Comparison of ENCODE assay signal across 20 cellular contexts in the genomic region with DNA sequence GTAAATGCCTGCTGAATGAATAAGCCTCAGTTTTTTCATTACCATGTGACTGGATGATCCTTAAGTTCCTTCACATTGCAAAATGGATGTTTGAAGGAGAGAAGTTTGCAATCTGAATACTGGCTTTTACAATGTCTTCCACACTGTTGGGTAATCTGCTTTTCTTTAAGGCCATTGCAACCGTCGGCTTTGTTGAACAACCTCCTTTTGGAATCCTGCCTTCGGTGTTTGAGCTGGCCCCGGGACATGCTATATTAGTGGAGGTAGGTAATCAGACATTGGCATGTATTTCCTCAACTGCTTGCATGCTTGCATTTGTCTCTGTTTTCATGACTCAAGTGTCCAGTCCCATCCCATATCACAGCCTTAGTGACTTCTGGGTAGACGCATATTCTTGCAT. TPM values are rescaled to one million over a fixed set of nuclear protein-coding genes. Genes with fewer than 3 reads are reported as not detected.
A peak's percentile ranks its signal among the peaks of the same experiment; 100 is the strongest.
DNase-seq lines count a peak whose midpoint lies in the region; ATAC-seq and TF ChIP-seq lines count a peak whose summit lies in the region.
"Had no signal": no experiment of that assay in that cellular context is flagged by ENCODE, and none has a peak within 500 bp of the region (broad histone marks: within the 10 kb centered on the region; RNA-seq: fewer than 3 reads in every experiment).

No MANE protein-coding gene starts in this region.

- H3K27me3 ChIP-seq in neutrophil, result no peaks in the 10 kb centered on the region
- H3K27me3 ChIP-seq in colonic mucosa, result no peaks in the 10 kb centered on the region

- no peak for DNase-seq in epithelial cell of prostate (ENCODE audit: low read depth, low spot score)
- no peak for DNase-seq in stimulated activated effector memory CD8-positive, alpha-beta T cell treated with anti-CD3 and anti-CD28 coated beads, Interleukin-12 subunit alpha, Interleukin-12 subunit beta, amount 100 ng/mL, for 72 hours (ENCODE audit: low spot score in 2 of 2)
- DNase-seq in colonic mucosa, result no peak
- DNase-seq in anterior cingulate cortex (lab: John Stamatoyannopoulos, UW), result no peak
- no peak for DNase-seq in activated CD4-positive, alpha-beta T cell treated with anti-CD3 and anti-CD28 coated beads, Interleukin-2, amount 10 ng/mL, durations not matched to agents 24 days and 14 days
- DNase-seq: C1 segment of cervical spinal cord; Calu3; CD4-positive, alpha-beta memory T cell; COR-L47; DMS53; DMS79 treated with DMSO at 0.1 percent for 48 hours; GF-D8; GOT3; HFFc6 had no signal

- ATAC-seq in stimulated activated effector memory CD8-positive, alpha-beta T cell treated with anti-CD3 and anti-CD28 coated beads, Interleukin-12 subunit alpha, Interleukin-12 subunit beta, amount 100 ng/mL, for 72 hours, result no peak

- H3K27ac ChIP-seq in epithelial cell of prostate, result peak overlapping the region; percentile 19
- H3K27ac ChIP-seq in neutrophil, result peak overlapping the region; percentile 6
- H3K27ac ChIP-seq in colonic mucosa, result no peak overlapping the region

- H3K4me1 Mint-ChIP-seq in stimulated activated effector memory CD8-positive, alpha-beta T cell treated with anti-CD3 and anti-CD28 coated beads, Interleukin-12 subunit alpha, Interleukin-12 subunit beta, amount 100 ng/mL, for 72 hours, result no peaks in the 10 kb centered on the region
- no peaks in the 10 kb centered on the region for H3K4me1 Mint-ChIP-seq in activated CD4-positive, alpha-beta T cell treated with anti-CD3 and anti-CD28 coated beads, Interleukin-2, amount 10 ng/mL, durations not matched to agents 24 days and 14 days

- H3K9ac ChIP-seq in colonic mucosa (ENCODE audit: low read depth in 2 of 2, low read length in 2 of 2), result no peak overlapping the region

- peaks cover 8% of the 10 kb centered on the region for H3K27me3 Mint-ChIP-seq in activated CD4-positive, alpha-beta T cell treated with anti-CD3 and anti-CD28 coated beads, Interleukin-2, amount 10 ng/mL, durations not matched to agents 24 days and 14 days
- H3K27me3 Mint-ChIP-seq: CD4-positive, alpha-beta memory T cell had no signal

- H3K36me3 ChIP-seq in neutrophil (no peaks in the 10 kb centered on the region), colonic mucosa (no peaks in the 10 kb centered on the region)
- H3K36me3 ChIP-seq: HAP-1 had no signal

- peaks cover 6% of the 10 kb centered on the region for H3K9me3 Mint-ChIP-seq in stimulated activated effector memory CD8-positive, alpha-beta T cell treated with anti-CD3 and anti-CD28 coated beads, Interleukin-12 subunit alpha, Interleukin-12 subunit beta, amount 100 ng/mL, for 72 hours
- H3K9me3 Mint-ChIP-seq in activated CD4-positive, alpha-beta T cell treated with anti-CD3 and anti-CD28 coated beads, Interleukin-2, amount 10 ng/mL, durations not matched to agents 24 days and 14 days, result peaks cover 7% of the 10 kb centered on the region

- H3K27ac Mint-ChIP-seq in stimulated activated effector memory CD8-positive, alpha-beta T cell treated with anti-CD3 and anti-CD28 coated beads, Interleukin-12 subunit alpha, Interleukin-12 subunit beta, amount 100 ng/mL, for 72 hours, result peak overlapping the region; percentile 51
- no peak overlapping the region for H3K27ac Mint-ChIP-seq in activated CD4-positive, alpha-beta T cell treated with anti-CD3 and anti-CD28 coated beads, Interleukin-2, amount 10 ng/mL, durations not matched to agents 24 days and 14 days
- H3K27ac Mint-ChIP-seq: HFFc6 had no signal

- intact Hi-C loops in colonic mucosa (cut with DNase I), result no loop called here
- intact Hi-C loops in activated CD4-positive, alpha-beta T cell treated with anti-CD3 and anti-CD28 coated beads, Interleukin-2, amount 10 ng/mL, durations not matched to agents 24 days and 14 days (cut with micrococcal nuclease), result no loop called here

- TF ChIP-seq CTCF in neutrophil (IDR thresholded peaks at IDR 0.05) (no peak), colonic mucosa (IDR thresholded peaks at IDR 0.05) (no peak)

- H3K4me3 Mint-ChIP-seq in stimulated activated effector memory CD8-positive, alpha-beta T cell treated with anti-CD3 and anti-CD28 coated beads, Interleukin-12 subunit alpha, Interleukin-12 subunit beta, amount 100 ng/mL, for 72 hours, result no peak overlapping the region
- H3K4me3 Mint-ChIP-seq in activated CD4-positive, alpha-beta T cell treated with anti-CD3 and anti-CD28 coated beads, Interleukin-2, amount 10 ng/mL, durations not matched to agents 24 days and 14 days, result no peak overlapping the region
- H3K4me3 Mint-ChIP-seq: CD4-positive, alpha-beta memory T cell; HFFc6 had no signal

- peaks cover 24 to 25% of the 10 kb centered on the region in 2 experiments for H3K4me1 ChIP-seq in neutrophil (ENCODE audit: control insufficient read depth in 1 of 2, insufficient read depth in 1 of 2, low read depth in 1 of 2, low read length in 1 of 2)
- H3K4me1 ChIP-seq in colonic mucosa, result no peaks in the 10 kb centered on the region
- H3K4me1 ChIP-seq: HAP-1 had no signal

- peaks cover 18% of the 10 kb centered on the region for H3K36me3 Mint-ChIP-seq in stimulated activated effector memory CD8-positive, alpha-beta T cell treated with anti-CD3 and anti-CD28 coated beads, Interleukin-12 subunit alpha, Interleukin-12 subunit beta, amount 100 ng/mL, for 72 hours
- H3K36me3 Mint-ChIP-seq in activated CD4-positive, alpha-beta T cell treated with anti-CD3 and anti-CD28 coated beads, Interleukin-2, amount 10 ng/mL, durations not matched to agents 24 days and 14 days (ENCODE audit: low read depth), result peaks cover 4% of the 10 kb centered on the region

- H3K9me3 ChIP-seq in neutrophil, result no peaks in the 10 kb centered on the region
- H3K9me3 ChIP-seq in colonic mucosa, result no peaks in the 10 kb centered on the region

- H3K4me3 ChIP-seq in neutrophil (ENCODE audit: low read depth in 1 of 2, low read length in 1 of 2), result no peak overlapping the region
- no peak overlapping the region for H3K4me3 ChIP-seq in colonic mucosa
- H3K4me3 ChIP-seq: HAP-1 had no signal

RNA-seq across cellular contexts. Expression of a gene that starts 48.8 kb away (rescaled TPM):
- 100 to 1,000 TPM; 135 to 167 TPM for total RNA-seq in colonic mucosa
- 68.7 and 71.6 TPM in 2 replicates for total RNA-seq in activated CD4-positive, alpha-beta T cell treated with anti-CD3 and anti-CD28 coated beads, Interleukin-2, amount 10 ng/mL, durations not matched to agents 24 days and 14 days

RNA-seq across cellular contexts. Expression of a gene that starts 49.1 kb away (rescaled TPM):
- under 1 TPM; 0.52 to 0.56 TPM for total RNA-seq in colonic mucosa
- total RNA-seq in activated CD4-positive, alpha-beta T cell treated with anti-CD3 and anti-CD28 coated beads, Interleukin-2, amount 10 ng/mL, durations not matched to agents 24 days and 14 days, result 0.17 and 0.54 TPM in 2 replicates
- total RNA-seq: A172, A673, Daoy, G401 had no signal

RNA-seq across cellular contexts. Expression of a gene that starts 50.3 kb away (rescaled TPM):
- 10 to 100 TPM; 69.5 to 70.4 TPM for total RNA-seq in colonic mucosa
- total RNA-seq in activated CD4-positive, alpha-beta T cell treated with anti-CD3 and anti-CD28 coated beads, Interleukin-2, amount 10 ng/mL, durations not matched to agents 24 days and 14 days, result 32.0 and 36.9 TPM in 2 replicates
- total RNA-seq: G401 had no signal

RNA-seq across cellular contexts. Expression of a gene that starts 58.7 kb away (rescaled TPM):
- 10 to 100 TPM; 46.8 to 70.0 TPM for total RNA-seq in colonic mucosa
- 4.1 and 4.2 TPM in 2 replicates for total RNA-seq in activated CD4-positive, alpha-beta T cell treated with anti-CD3 and anti-CD28 coated beads, Interleukin-2, amount 10 ng/mL, durations not matched to agents 24 days and 14 days
